ENCODE assay signal across 17 cellular contexts in genomic region chr5:133376986-133377385, GRCh38.
"Had no signal": no experiment of that assay in that cellular context is flagged by ENCODE, and none has a peak within 500 bp of the region (broad histone marks: within the 10 kb centered on the region; RNA-seq: fewer than 3 reads in every experiment).

No MANE protein-coding gene starts in this region.

- H3K27ac ChIP-seq: gastrocnemius medialis, spleen had no signal

- H3K36me3 ChIP-seq: gastrocnemius medialis, spleen had no signal

- H3K27ac Mint-ChIP-seq: activated CD4-positive, alpha-beta T cell treated with anti-CD3 and anti-CD28 coated beads for 36 hours; activated T-cell treated with anti-CD3 and anti-CD28 coated beads, Interleukin-2, amount 50 U/mL, for 24 hours; dendritic cell treated with granulocyte-macrophage colony-stimulating factor and Interleukin-4, amounts not matched to agents 40 ng/mL and 50 ng/mL, for 4 days; naive thymus-derived CD4-positive, alpha-beta T cell; stimulated activated memory B cell treated with anti-CD40 and anti-IgM and Interleukin-4, amounts not matched to agents 10 μg/mL and 1 μg/mL and 100 μg/mL, for 72 hours; T-helper 2 cell treated with Interferon-gamma antibody and Interleukin-4, amounts not matched to agents 5 μg/mL and 100 μg/mL, for 36 hours; WTC11 had no signal

- H3K4me3 Mint-ChIP-seq: activated CD4-positive, alpha-beta T cell treated with anti-CD3 and anti-CD28 coated beads for 36 hours; activated T-cell treated with anti-CD3 and anti-CD28 coated beads, Interleukin-2, amount 50 U/mL, for 24 hours; dendritic cell treated with granulocyte-macrophage colony-stimulating factor and Interleukin-4, amounts not matched to agents 40 ng/mL and 50 ng/mL, for 4 days; naive thymus-derived CD4-positive, alpha-beta T cell; stimulated activated memory B cell treated with anti-CD40 and anti-IgM and Interleukin-4, amounts not matched to agents 10 μg/mL and 1 μg/mL and 100 μg/mL, for 72 hours; T-helper 2 cell treated with Interferon-gamma antibody and Interleukin-4, amounts not matched to agents 5 μg/mL and 100 μg/mL, for 36 hours; WTC11 had no signal

- H3K4me1 ChIP-seq: gastrocnemius medialis, spleen had no signal

- DNase-seq: activated CD4-positive, alpha-beta T cell treated with anti-CD3 and anti-CD28 coated beads for 36 hours; activated CD4-positive, alpha-beta T cell treated with anti-CD3 and anti-CD28 coated beads, Interleukin-2, amount 50 U/mL, for 48 hours; activated naive CD4-positive, alpha-beta T cell treated with anti-CD3 and anti-CD28 coated beads, Interleukin-2, amount 50 U/mL, for 16 hours; activated T-cell treated with anti-CD3 and anti-CD28 coated beads, Interleukin-2, amount 50 U/mL, for 24 hours; aorta; cerebellar nuclear complex; gastrocnemius medialis; left ventricle myocardium superior; naive thymus-derived CD4-positive, alpha-beta T cell; spleen; stimulated activated CD4-positive, alpha-beta T cell treated with anti-CD3 and anti-CD28 coated beads, Interleukin-4, amount 100 ng/mL, for 4 hours had no signal

- H3K27me3 ChIP-seq: gastrocnemius medialis had no signal

- H3K4me3 ChIP-seq: gastrocnemius medialis, spleen had no signal

- FAIRE-seq: TTC549 had no signal

- H3K4me1 Mint-ChIP-seq: activated CD4-positive, alpha-beta T cell treated with anti-CD3 and anti-CD28 coated beads for 36 hours; naive thymus-derived CD4-positive, alpha-beta T cell; stimulated activated memory B cell treated with anti-CD40 and anti-IgM and Interleukin-4, amounts not matched to agents 10 μg/mL and 1 μg/mL and 100 μg/mL, for 72 hours had no signal

- ATAC-seq: activated CD4-positive, alpha-beta T cell treated with anti-CD3 and anti-CD28 coated beads for 36 hours; left ventricle myocardium superior; naive thymus-derived CD4-positive, alpha-beta T cell; sciatic nerve; stimulated activated memory B cell treated with anti-CD40 and anti-IgM and Interleukin-4, amounts not matched to agents 10 μg/mL and 1 μg/mL and 100 μg/mL, for 72 hours; WTC11 had no signal
